In genomic region chr2:171706152-171706803, GRCh38 we compare ENCODE assay signal across 9 cellular contexts. TPM values are rescaled to one million over a fixed set of nuclear protein-coding genes. Genes with fewer than 3 reads are reported as not detected.
DNase-seq lines count a peak whose midpoint lies in the region; ATAC-seq, FAIRE-seq and TF ChIP-seq lines count a peak whose summit lies in the region.
"Had no signal": no experiment of that assay in that cellular context is flagged by ENCODE, and none has a peak within 500 bp of the region (broad histone marks: within the 10 kb centered on the region; RNA-seq: fewer than 3 reads in every experiment).

No MANE protein-coding gene starts in this region.

- H3K27me3 ChIP-seq in heart left ventricle, result no peaks in the 10 kb centered on the region
- no peaks in the 10 kb centered on the region for H3K27me3 ChIP-seq in H1 (replicated peaks in 1 of 4; ENCODE audit: control insufficient read depth in 3 of 4, extremely low read depth in 1 of 4, insufficient read depth in 3 of 4, low read length in 3 of 4)

- no peak overlapping the region for H3K9ac ChIP-seq in H1 (replicated peaks in 1 of 4; ENCODE audit: extremely low read depth in 1 of 4, low read depth in 3 of 4, low read length in 3 of 4)

- no peak overlapping the region for H2BK120ac ChIP-seq in H1 (replicated peaks; ENCODE audit: low read depth, low read length)

- intact Hi-C loops in heart left ventricle (cut with DNase I) (loop anchor here in 6 of 10 donors (1.0 to 10.0 kb wide), 5 partner anchors 131 to 759 kb away; partner anchors contain the start of gene DLX2 (in 5 of the 6)), Right ventricle myocardium superior (cut with DNase I) (loop anchor here (10.0 kb wide), 1 partner anchor 409 kb away; no protein-coding TSS in a partner anchor), posterior cingulate gyrus (cut with DNase I) (loop anchor here (10.0 kb wide), 2 partner anchors 111 to 219 kb away; partner anchors contain the start of gene HAT1)

- DNase-seq in heart left ventricle, result no peak
- no peak for DNase-seq in Right ventricle myocardium superior
- DNase-seq in NCI-H526 treated with DMSO at 0.1 percent for 48 hours (lab: John Stamatoyannopoulos, UW), result peak; percentile 38
- no peak for DNase-seq in H1 (ENCODE audit: low read depth in 1 of 2, low spot score in 2 of 2)
- DNase-seq in superior temporal gyrus (ENCODE audit: extremely low spot score), result peak; percentile 66
- no peak for DNase-seq in posterior cingulate gyrus
- DNase-seq: NCI-H1930 had no signal

- no peaks in the 10 kb centered on the region for H3K23me2 ChIP-seq in H1 (ENCODE audit: low read depth, low read length)

- H3K18ac ChIP-seq in H1 (ENCODE audit: extremely low read depth, low read length), result no peak overlapping the region

- POLR2A ChIA-PET in H1 (lab: Charles Lee; ENCODE audit: partially characterized antibody), result no interaction called here

- H3K79me1 ChIP-seq in H1 (ENCODE audit: low read depth, low read length), result no peaks in the 10 kb centered on the region; the same call in 1 of the 2 replicates

- no peak overlapping the region for H2BK20ac ChIP-seq in H1 (ENCODE audit: low read length)

- H3K4me2 ChIP-seq in H1 (ENCODE audit: insufficient read depth in 1 of 2, low read depth in 2 of 2, low read length in 2 of 2), result no peak overlapping the region

- H3K4me3 ChIP-seq in heart left ventricle, result no peak overlapping the region
- no peak overlapping the region for H3K4me3 ChIP-seq in H1 (ENCODE audit: extremely low read depth in 1 of 4, insufficient read depth in 2 of 4, low read depth in 3 of 4, low read length in 4 of 4)

- H2BK5ac ChIP-seq in H1 (ENCODE audit: low read depth, low read length), result no peak overlapping the region

- H3K14ac ChIP-seq in H1 (ENCODE audit: insufficient read length), result no peak overlapping the region

- CTCF ChIA-PET in H1 (lab: Charles Lee; ENCODE audit: partially characterized antibody), result interaction anchor here (0.6 to 8.4 kb wide), 11 partner anchors 9 to 400 kb away, joined by 3 to 64 read pairs (median 3); partner anchors contain the start of genes DLX2 and DYNC1I2

- no peak overlapping the region for H2AK5ac ChIP-seq in H1 (ENCODE audit: low read depth, low read length)

- TF ChIP-seq RAD21 in H1 (IDR thresholded peaks at IDR 0.05 in 1 of 2, conservative IDR thresholded peaks at IDR 0.05 in 1 of 2; ENCODE audit: low read depth in 2 of 2, low read length in 2 of 2), result peak; percentile 43 to 44

- no peak overlapping the region for H3K27ac ChIP-seq in heart left ventricle
- H3K27ac ChIP-seq in H1 (ENCODE audit: low read depth, low read length), result no peak overlapping the region

- 6 to 14% (median 9%) methylated on average over 2 of the region's 2 CpGs for WGBS in heart left ventricle, 4 donors
- 75% methylated on average over 2 of the region's 2 CpGs; no CpG with 5 or more reads in 1 of the 2 experiments for WGBS in H1 (ENCODE audit: extremely low coverage in 1 of 2, insufficient coverage in 1 of 2, insufficient read length in 1 of 2, insufficient replicate concordance in 2 of 2, low coverage in 1 of 2, low lambda C conversion rate in 2 of 2, missing lambda C conversion rate in 1 of 2), 2 experiments

- H4K20me1 ChIP-seq in H1 (replicated peaks in 1 of 2; ENCODE audit: control insufficient read depth in 1 of 2, insufficient read depth in 2 of 2, low read length in 2 of 2), result peaks cover 0 to 2% of the 10 kb centered on the region in 2 experiments

- TF ChIP-seq POLR2A in heart left ventricle (IDR thresholded peaks at IDR 0.05) (no peak), H1 (IDR thresholded peaks at IDR 0.05; ENCODE audit: control extremely low read depth in 1 of 2, low read depth in 2 of 2, low read length in 2 of 2) (no peak)

- FAIRE-seq in H1 (lab: Jason Lieb, UNC), result no peak

- no peak overlapping the region for H2BK15ac ChIP-seq in H1 (ENCODE audit: low read length)

- H3K56ac ChIP-seq in H1 (replicated peaks; ENCODE audit: insufficient read length, low read depth, low read length), result no peak overlapping the region

- H2AFZ ChIP-seq in H1 (ENCODE audit: low read length), result no peak overlapping the region

- TF ChIP-seq EP300 in H1 (IDR thresholded peaks at IDR 0.05; ENCODE audit: borderline replicate concordance in 1 of 2, low read depth in 2 of 2, low read length in 2 of 2), result no peak

- no peak overlapping the region for H3K23ac ChIP-seq in H1 (ENCODE audit: insufficient read length)

- peak in 1 of 4 donors; percentile 24 for ATAC-seq in heart left ventricle
- ATAC-seq in Right ventricle myocardium superior (ENCODE audit: poor library complexity), result no peak
- no peak for ATAC-seq in HG02623 (IDR thresholded peaks at IDR 0.05; ENCODE audit: unreplicated experiment)
- ATAC-seq in GM18907 (IDR thresholded peaks at IDR 0.05; ENCODE audit: unreplicated experiment), result no peak

- TF ChIP-seq CTCF in heart left ventricle (IDR thresholded peaks at IDR 0.05), result peak in 9 of 12 donors; percentile 13 to 52 (median 37)
- peak in 1 of 3 experiments; percentile 6; a peak in 2 of 4 replicates for TF ChIP-seq CTCF in H1 (IDR thresholded peaks at IDR 0.05; ENCODE audit: control extremely low read depth in 1 of 3, insufficient read depth in 1 of 3, low read depth in 1 of 3, low read length in 3 of 3)

- H4K5ac ChIP-seq in H1 (ENCODE audit: insufficient read length, low read depth, low read length), result no peak overlapping the region

- no peak overlapping the region for H2BK12ac ChIP-seq in H1 (ENCODE audit: low read depth, low read length)

- no peak overlapping the region for H4K91ac ChIP-seq in H1 (replicated peaks; ENCODE audit: insufficient read length, low read length)

- H3K4ac ChIP-seq in H1 (replicated peaks; ENCODE audit: insufficient read length, low read depth, low read length), result no peak overlapping the region

- H3K9me3 ChIP-seq in heart left ventricle (no peaks in the 10 kb centered on the region), H1 (ENCODE audit: insufficient read depth in 2 of 2, low read depth in 1 of 2, low read length in 1 of 2) (no peaks in the 10 kb centered on the region)

- no peaks in the 10 kb centered on the region for H3K79me2 ChIP-seq in H1 (ENCODE audit: control insufficient read depth in 1 of 2, insufficient read depth in 2 of 2, low read length in 2 of 2)

- H3K36me3 ChIP-seq in heart left ventricle, result peaks cover 0 to 50% (median 25%) of the 10 kb centered on the region in 9 donors
- H3K36me3 ChIP-seq in H1 (ENCODE audit: control insufficient read depth in 2 of 4, insufficient read depth in 4 of 4, low read length in 3 of 4), result no peaks in the 10 kb centered on the region; a peak in 1 of 8 replicates

- no peak overlapping the region for H4K8ac ChIP-seq in H1 (ENCODE audit: extremely low read depth, insufficient read depth, low read length)

- H3K4me1 ChIP-seq in heart left ventricle (peaks cover 0 to 42% (median 17%) of the 10 kb centered on the region in 12 donors), H1 (replicated peaks in 1 of 4; ENCODE audit: control insufficient read depth in 3 of 4, insufficient read depth in 4 of 4, low read length in 3 of 4) (no peaks in the 10 kb centered on the region; a peak in 1 of 7 replicates)

TF ChIP-seq in H1, 55 proteins besides CTCF, POLR2A, EP300 and RAD21:
- no peak for TF ChIP-seq RFX5 (IDR thresholded peaks at IDR 0.05; ENCODE audit: borderline replicate concordance, low read depth, low read length)
TF ChIP-seq in H1: peak in this region for 0.

RNA-seq across cellular contexts. Expression of gene DYNC1I2, which starts 19.0 kb away (rescaled TPM):
- total RNA-seq in heart left ventricle, result 10 to 100 TPM; 66.7 to 92.9 (median 74.0) TPM
- 100 to 1,000 TPM in 1 of 2 donors, 10 to 100 TPM in 1; 51.5 to 105 TPM for polyA plus RNA-seq in heart left ventricle
- 70.0 TPM for total RNA-seq in Right ventricle myocardium superior
- total RNA-seq in H1 (2021; fragmentation: NEBNext Ultra II Directional; extraction: Animal tissue kit (Norgen Biotek cat#: 25700)), result 65.6 and 68.1 TPM in 2 replicates
- polyA plus RNA-seq in H1 (2011; rRNA removed), result 38.4 and 67.3 TPM in 2 replicates
- 70.0 TPM for polyA plus RNA-seq in H1 (2011; cell fraction: cytosol; rRNA removed)
- polyA plus RNA-seq in H1 (2011; cell fraction: nucleus; rRNA removed), result 30.4 TPM
- polyA plus RNA-seq in H1 (2012, experiment 1 of 2), result 57.3 to 82.4 TPM (median 64.2 TPM) in 4 replicates
- polyA plus RNA-seq in H1 (2012, experiment 2 of 2), result 6.0 TPM
- 109 TPM for polyA plus RNA-seq in H1 (2013, experiment 1 of 2)
- polyA plus RNA-seq in H1 (2013, experiment 2 of 2), result 101 TPM
- polyA minus RNA-seq in H1 (2011; rRNA and poly(A)+ RNA removed), result 81.5 and 89.3 TPM in 2 replicates
- polyA minus RNA-seq in H1 (2011; cell fraction: cytosol; rRNA and poly(A)+ RNA removed), result 29.7 TPM
- 55.0 TPM for polyA minus RNA-seq in H1 (2011; cell fraction: nucleus; rRNA and poly(A)+ RNA removed)

Comparison
In these comparisons a context has a peak if more than half of its experiments do, and no peak if none do; other contexts are left out.
1. DNase-seq: peak in NCI-H526 treated with DMSO at 0.1 percent for 48 hours (single experiment) and superior temporal gyrus (single experiment); none in heart left ventricle (0 of 5), Right ventricle myocardium superior (single experiment), H1 (0 of 2) and posterior cingulate gyrus (0 of 10).